Comparison of ENCODE assay signal across 12 cellular contexts in the genomic region with DNA sequence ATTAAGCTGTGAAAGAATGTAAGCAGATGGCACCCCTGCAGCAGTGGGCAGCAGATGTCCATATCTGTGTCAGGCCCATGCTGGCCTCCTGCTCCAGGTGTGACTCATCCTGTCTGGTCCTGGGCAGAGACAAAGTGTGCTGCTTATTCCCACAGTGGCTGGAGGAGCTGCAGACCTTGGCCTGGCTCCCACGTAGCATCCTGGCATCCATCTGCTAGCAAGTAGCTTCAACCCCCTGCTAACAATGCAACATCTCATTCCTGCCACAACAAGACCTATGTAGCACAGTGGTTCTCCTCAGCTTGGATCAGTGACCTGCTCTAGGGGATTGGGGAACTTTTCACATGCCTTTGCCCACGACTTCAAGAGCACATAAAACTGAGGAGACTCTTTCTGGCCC.
DNase-seq lines count a peak whose midpoint lies in the region; ATAC-seq, FAIRE-seq and TF ChIP-seq lines count a peak whose summit lies in the region.
"Had no signal": no experiment of that assay in that cellular context is flagged by ENCODE, and none has a peak within 500 bp of the region (broad histone marks: within the 10 kb centered on the region; RNA-seq: fewer than 3 reads in every experiment).

No MANE protein-coding gene starts in this region.

- peaks cover 56% of the 10 kb centered on the region for H3K4me1 ChIP-seq in left ventricle myocardium inferior

- peak; percentile 62 for FAIRE-seq in urothelium cell line (lab: Jason Lieb, UNC)
- FAIRE-seq: colon had no signal

- no peak for ATAC-seq in GM18861 (IDR thresholded peaks at IDR 0.05; ENCODE audit: unreplicated experiment)
- no peak for ATAC-seq in HG03442 (IDR thresholded peaks at IDR 0.05; ENCODE audit: unreplicated experiment)
- no peak for ATAC-seq in HG02884 (IDR thresholded peaks at IDR 0.05; ENCODE audit: unreplicated experiment)
- ATAC-seq: left lobe of liver had no signal

- no peaks in the 10 kb centered on the region for H3K27me3 ChIP-seq in left ventricle myocardium inferior (ENCODE audit: low read depth)

- TF ChIP-seq CTCF in left ventricle myocardium inferior (IDR thresholded peaks at IDR 0.05; ENCODE audit: borderline replicate concordance): peak; percentile 32

- DNase-seq in NCI-H748 (lab: John Stamatoyannopoulos, UW; ENCODE audit: unreplicated experiment): peak; percentile 6
- no peak for DNase-seq in NCI-H748 treated with DMSO at 0.1 percent for 48 hours (lab: John Stamatoyannopoulos, UW)
- DNase-seq in amniotic epithelial cell (ENCODE audit: low read depth): peak; percentile 80
- peak; percentile 41 for DNase-seq in left ventricle myocardium inferior
- DNase-seq in urothelium cell line (ENCODE audit: low spot score): peak; percentile 60
- DNase-seq: activated CD4-positive, alpha-beta T cell treated with anti-CD3 and anti-CD28 coated beads for 48 hours; AML-193 had no signal

- intact Hi-C loops in left ventricle myocardium inferior (cut with micrococcal nuclease): no loop called here

- H3K36me3 ChIP-seq in left ventricle myocardium inferior: no peaks in the 10 kb centered on the region

- peaks cover 8% of the 10 kb centered on the region for H3K9me3 ChIP-seq in left ventricle myocardium inferior (replicated peaks)

- H3K27ac ChIP-seq in left ventricle myocardium inferior (replicated peaks): peak overlapping the region; percentile 83

- H3K4me3 ChIP-seq in left ventricle myocardium inferior: no peak overlapping the region
